Comparison of ENCODE assay signal across 22 cellular contexts in the genomic region with DNA sequence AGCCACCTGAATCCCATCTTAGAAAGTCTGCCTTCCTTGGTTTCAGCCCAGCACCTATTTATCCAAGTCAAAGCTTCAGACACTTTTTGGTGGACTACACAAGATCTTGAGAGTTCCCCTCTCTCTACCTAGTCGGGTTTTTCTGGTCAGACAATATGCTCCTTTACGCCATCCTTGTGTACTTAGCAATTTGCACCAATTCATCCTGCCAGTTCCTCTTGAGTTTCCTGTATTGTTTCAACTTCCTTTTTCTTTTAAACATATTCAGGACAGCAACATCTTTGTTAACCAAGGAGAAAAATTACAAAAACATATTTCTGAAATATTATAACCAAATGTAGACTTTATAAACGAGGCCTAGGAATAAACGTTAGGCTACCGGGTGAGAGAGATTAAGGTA.
A peak's percentile ranks its signal among the peaks of the same experiment; 100 is the strongest.
DNase-seq lines count a peak whose midpoint lies in the region; ATAC-seq, FAIRE-seq and TF ChIP-seq lines count a peak whose summit lies in the region.
"Had no signal": no experiment of that assay in that cellular context is flagged by ENCODE, and none has a peak within 500 bp of the region (broad histone marks: within the 10 kb centered on the region; RNA-seq: fewer than 3 reads in every experiment).

No MANE protein-coding gene starts in this region.

- POLR2A ChIA-PET in GM12878 (lab: Charles Lee): interaction anchor here (0.9 to 7.5 kb wide), 5 partner anchors 25 to 201 kb away, joined by 3 to 122 read pairs (median 3); no protein-coding TSS in a partner anchor

- H3K4me1 ChIP-seq in GM12878 (ENCODE audit: control insufficient read depth, insufficient read depth, low read length): peaks cover 53% of the 10 kb centered on the region
- no peaks in the 10 kb centered on the region for H3K4me1 ChIP-seq in tibial nerve

- TF ChIP-seq EP300 in GM12878 (IDR thresholded peaks at IDR 0.05; ENCODE audit: borderline replicate concordance in 1 of 2, control insufficient read depth in 1 of 2, low read depth in 2 of 2, low read length in 2 of 2) (no peak), tibial nerve (IDR thresholded peaks at IDR 0.05) (no peak)

- RAD21 ChIA-PET in GM12878 (lab: Charles Lee; ENCODE audit: unreplicated experiment): interaction anchor here (1.1 to 9.5 kb wide), 6 partner anchors 38 to 205 kb away, joined by 3 to 198 read pairs (median 14); no protein-coding TSS in a partner anchor

- no peak overlapping the region for H3K9ac ChIP-seq in GM12878 (ENCODE audit: control insufficient read depth, insufficient read depth, low read length)
- H3K9ac ChIP-seq: SK-N-SH had no signal

- 57% methylated on average over 5 of the region's 5 CpGs for WGBS in GM12878 (ENCODE audit: insufficient coverage, insufficient replicate concordance, low lambda C conversion rate, missing lambda C conversion rate)
- WGBS in tibial nerve, 2 donors: 58 to 63% methylated on average over 5 of the region's 5 CpGs

- no TSS peak for BruUV-seq in GM12878 (replicated peaks; lab: Mats Ljungman, UMichigan)

- H3K9me3 ChIP-seq in GM12878 (replicated peaks; ENCODE audit: control insufficient read depth, insufficient read depth, low read length) (no peaks in the 10 kb centered on the region; the same call in 2 of the 3 replicates), tibial nerve (peaks cover 0 to 14% (median 0%) of the 10 kb centered on the region in 4 donors)
- H3K9me3 ChIP-seq: SK-N-SH had no signal

- intact Hi-C loops in GM12878 (cut with micrococcal nuclease; ENCODE audit: unreplicated experiment): loop anchor here (2.0 to 10.0 kb wide), 6 partner anchors 40 to 402 kb away; no protein-coding TSS in a partner anchor
- intact Hi-C loops in dorsolateral prefrontal cortex (cut with DNase I): no loop called here

- H3K36me3 ChIP-seq in GM12878 (ENCODE audit: control insufficient read depth in 2 of 2, insufficient read depth in 2 of 2, low read length in 1 of 2): no peaks in the 10 kb centered on the region
- no peaks in the 10 kb centered on the region for H3K36me3 ChIP-seq in tibial nerve
- H3K36me3 ChIP-seq: heart right ventricle, spleen had no signal

- CTCF ChIA-PET in GM12878 (lab: Yijun Ruan, JAX): interaction anchor here (1.3 to 7.3 kb wide), 10 partner anchors 11 to 204 kb away, joined by 3 to 99 read pairs (median 8); no protein-coding TSS in a partner anchor

- no peak overlapping the region for H3K4me3 ChIP-seq in GM12878
- H3K4me3 ChIP-seq in tibial nerve: no peak overlapping the region
- no peak overlapping the region for H3K4me3 ChIP-seq in dorsolateral prefrontal cortex
- H3K4me3 ChIP-seq: heart right ventricle, spleen had no signal

- peak overlapping the region; percentile 33; the same call in 1 of the 2 replicates for H2AFZ ChIP-seq in GM12878 (ENCODE audit: control insufficient read depth, low read depth, low read length)

- no peaks in the 10 kb centered on the region for H3K79me2 ChIP-seq in GM12878 (ENCODE audit: control insufficient read depth, insufficient read depth, low read length)

- TF ChIP-seq POLR2A in GM12878 (IDR thresholded peaks at IDR 0.05; ENCODE audit: low read depth, low read length): no peak
- TF ChIP-seq POLR2A in tibial nerve (IDR thresholded peaks at IDR 0.05): no peak

- peak overlapping the region; percentile 6; the same call in 1 of the 2 replicates for H3K4me2 ChIP-seq in GM12878 (ENCODE audit: control insufficient read depth, insufficient read depth)
- H3K4me2 ChIP-seq: SK-N-SH had no signal

- H4K20me1 ChIP-seq in GM12878 (ENCODE audit: control insufficient read depth, insufficient read depth): no peaks in the 10 kb centered on the region

- TF ChIP-seq RAD21 in GM12878 (IDR thresholded peaks at IDR 0.05; ENCODE audit: insufficient read depth, low read depth, low read length): no peak

- DNase-seq in Ammon's horn (ENCODE audit: low spot score) (peak; percentile 28), GDM1 (lab: John Stamatoyannopoulos, UW) (peak; percentile 14), NCI-H69 (lab: John Stamatoyannopoulos, UW) (peak; percentile 64), GM12878 (ENCODE audit: low read depth, low spot score) (no peak), anterior cingulate cortex (lab: John Stamatoyannopoulos, UW) (no peak), tibial nerve (ENCODE audit: low spot score in 2 of 2) (no peak), dorsolateral prefrontal cortex (no peak)
- DNase-seq: activated CD4-positive, alpha-beta T cell treated with anti-CD3 and anti-CD28 coated beads, Interleukin-2, amount 50 U/mL, for 1 hour; activated CD8-positive, alpha-beta memory T cell treated with anti-CD3 and anti-CD28 coated beads, Interleukin-2, amount 50 U/mL, for 4 hours; activated effector memory CD4-positive, alpha-beta T cell treated with Interleukin-2 at 50 U/mL for 16 hours; heart right ventricle; immature natural killer cell; NCI-H1092 treated with DMSO at 0.1 percent for 48 hours; NCI-H2107; NCI-H774; SK-N-SH; spleen; stimulated activated CD8-positive, alpha-beta memory T cell treated with anti-CD3 and anti-CD28 coated beads, Interleukin-4, amount 100 ng/mL, for 48 hours; substantia nigra had no signal

- in situ Hi-C loops in GM12878 (cut with MboI): no loop called here

- SMC1A ChIA-PET in GM12878 (lab: Charles Lee; ENCODE audit: uncharacterized antibody, unreplicated experiment): interaction anchor here (0.7 to 10.2 kb wide), 12 partner anchors 10 to 203 kb away, joined by 3 to 325 read pairs (median 4); no protein-coding TSS in a partner anchor

- ATAC-seq in GM12878 (no peak), HG03571 (IDR thresholded peaks at IDR 0.05; ENCODE audit: unreplicated experiment) (no peak)
- ATAC-seq: HCT116 had no signal

- TF ChIP-seq CTCF in GM12878 (IDR thresholded peaks at IDR 0.05 in 2 of 3, conservative IDR thresholded peaks at IDR 0.05 in 1 of 3; ENCODE audit: control insufficient read depth in 2 of 3, extremely low read depth in 1 of 3, insufficient read depth in 1 of 3, low read depth in 3 of 3, low read length in 3 of 3): no peak
- TF ChIP-seq CTCF in tibial nerve (IDR thresholded peaks at IDR 0.05): no peak
- no peak for TF ChIP-seq CTCF in dorsolateral prefrontal cortex (IDR thresholded peaks at IDR 0.05 in 54 of 56, conservative IDR thresholded peaks at IDR 0.05 in 2 of 56; ENCODE audit: low read depth in 1 of 56, partially characterized antibody in 56 of 56)

- H3K27me3 ChIP-seq in GM12878 (replicated peaks in 1 of 2; ENCODE audit: control insufficient read depth in 2 of 2, insufficient read depth in 2 of 2, low read length in 1 of 2) (no peaks in the 10 kb centered on the region), tibial nerve (no peaks in the 10 kb centered on the region), dorsolateral prefrontal cortex (no peaks in the 10 kb centered on the region)

- H3K27ac ChIP-seq in GM12878 (ENCODE audit: control insufficient read depth, insufficient read depth) (peak overlapping the region; percentile 67), tibial nerve (no peak overlapping the region), dorsolateral prefrontal cortex (no peak overlapping the region)
- H3K27ac ChIP-seq: heart right ventricle had no signal

- no peak for FAIRE-seq in GM12878 (lab: Jason Lieb, UNC)
- FAIRE-seq: endothelial cell of umbilical vein had no signal

TF ChIP-seq in GM12878, 131 proteins besides CTCF, POLR2A, EP300 and RAD21:
- TF ChIP-seq KAT2A (conservative IDR thresholded peaks at IDR 0.05; ENCODE audit: control insufficient read depth, low read depth, low read length) (no peak), ETV6 (conservative IDR thresholded peaks at IDR 0.05 in 1 of 2, IDR thresholded peaks at IDR 0.05 in 1 of 2; ENCODE audit: borderline replicate concordance in 1 of 2, low read depth in 1 of 2) (peak in 1 of 2 experiments; percentile 47; a peak in 1 of 4 replicates), BHLHE40 (IDR thresholded peaks at IDR 0.05; ENCODE audit: borderline replicate concordance in 1 of 2, low read depth in 2 of 2, low read length in 1 of 2) (no peak), IKZF1 (conservative IDR thresholded peaks at IDR 0.05) (0 out of 2 replicates have a peak, but pooled peaks have one; percentile 8), FOXM1 (IDR thresholded peaks at IDR 0.05; ENCODE audit: low read depth, low read length) (no peak), KDM1A (IDR thresholded peaks at IDR 0.05; ENCODE audit: borderline replicate concordance) (no peak), JUNB (IDR thresholded peaks at IDR 0.05) (no peak), SPI1 (IDR thresholded peaks at IDR 0.05; ENCODE audit: borderline replicate concordance, insufficient read depth, low read depth, low read length) (peak; percentile 23; the same call in 1 of the 2 replicates), RUNX3 (IDR thresholded peaks at IDR 0.05; ENCODE audit: low read length) (no peak)
TF ChIP-seq in GM12878: peak in this region for 3.

Comparison
In these comparisons a context has a peak if more than half of its experiments do, and no peak if none do; other contexts are left out.
1. DNase-seq: peak in Ammon's horn (single experiment), GDM1 (single experiment) and NCI-H69 (single experiment); none in GM12878 (single experiment), anterior cingulate cortex (0 of 58), tibial nerve (0 of 2) and dorsolateral prefrontal cortex (0 of 10).